8 cellular contexts compared by ENCODE assay signal in the genomic region with DNA sequence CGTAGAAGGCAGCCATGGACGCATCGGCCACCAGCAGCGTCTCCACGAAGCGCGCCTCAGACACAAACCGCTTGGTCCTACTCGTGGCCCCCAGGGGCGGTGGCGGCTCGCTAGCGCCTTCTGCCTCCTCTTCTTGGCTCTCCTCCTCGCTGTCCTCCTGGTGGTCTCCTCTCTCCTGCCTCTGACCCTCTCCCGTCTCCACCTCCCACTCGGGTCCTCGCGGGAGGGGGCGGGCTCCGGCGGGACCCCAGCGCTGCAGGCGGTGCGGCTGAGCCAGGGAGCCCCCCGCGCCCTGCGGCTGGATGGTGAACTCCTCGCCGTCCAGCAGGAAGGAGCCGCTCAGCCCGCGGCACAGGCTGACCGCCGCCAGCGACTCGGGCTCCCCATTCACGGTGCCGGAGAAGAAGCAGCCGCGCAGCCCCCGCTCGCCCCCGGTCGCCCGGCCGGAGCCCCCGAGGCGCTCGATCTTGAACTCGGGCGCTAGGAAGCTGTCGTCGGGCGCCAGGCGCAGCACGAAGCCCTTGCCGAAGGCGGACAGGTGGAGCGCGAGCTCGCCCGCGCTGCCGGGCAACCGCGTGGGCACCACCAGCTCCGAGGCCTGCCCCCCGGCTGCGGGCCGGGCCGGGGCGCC. TPM values are rescaled to one million over a fixed set of nuclear protein-coding genes. Genes with fewer than 3 reads are reported as not detected.
DNase-seq lines count a peak whose midpoint lies in the region; ATAC-seq, FAIRE-seq and TF ChIP-seq lines count a peak whose summit lies in the region.

No MANE protein-coding gene starts in this region.

- H3K27ac ChIP-seq in PC-3 (ENCODE audit: low read length) (no peak overlapping the region), pancreas (no peak overlapping the region)

- no peak for DNase-seq in D721Med (ENCODE audit: insufficient read length, low spot score)
- no peak for DNase-seq in PC-3
- DNase-seq in globus pallidus (ENCODE audit: low spot score): peak; percentile 60
- DNase-seq in pancreas: peak in 1 of 6 donors; percentile 71
- DNase-seq in SIG-M5 (lab: John Stamatoyannopoulos, UW): no peak
- no peak for DNase-seq in NCI-H1048 (lab: John Stamatoyannopoulos, UW)
- no peak for DNase-seq in stimulated activated CD4-positive, alpha-beta T cell treated with anti-CD3 and anti-CD28 coated beads, Interleukin-4, amount 100 ng/mL, for 24 hours
- DNase-seq in cerebellum (ENCODE audit: low spot score): no peak

- peaks cover 3% of the 10 kb centered on the region; the same call in 1 of the 2 replicates for H3K4me1 ChIP-seq in PC-3 (ENCODE audit: insufficient read depth, low read length)
- peaks cover 0 to 5% (median 4%) of the 10 kb centered on the region in 3 donors for H3K4me1 ChIP-seq in pancreas

- H3K4me3 ChIP-seq in PC-3 (ENCODE audit: low read length) (peak overlapping the region; percentile 43; the same call in 1 of the 2 replicates), pancreas (peak overlapping the region; percentile 3 to 43 (median 14))

- peaks cover 69% of the 10 kb centered on the region for H3K27me3 ChIP-seq in PC-3 (ENCODE audit: low read length)
- H3K27me3 ChIP-seq in pancreas: peaks cover 0 to 14% (median 7%) of the 10 kb centered on the region in 4 donors

- H3K9ac ChIP-seq in PC-3 (ENCODE audit: low read length): no peak overlapping the region

- ATAC-seq in PC-3 (no peak), pancreas (peak in 3 of 4 donors; percentile 19 to 55 (median 30))

- no peak overlapping the region for H2AFZ ChIP-seq in PC-3 (ENCODE audit: low read length)

- FAIRE-seq in D721Med (lab: Jason Lieb, UNC) (no peak), pancreas (lab: Jason Lieb, UNC) (no peak)

- no peaks in the 10 kb centered on the region for H3K9me2 ChIP-seq in PC-3 (replicated peaks; ENCODE audit: low read length)

- TF ChIP-seq CTCF in D721Med (IDR thresholded peaks at IDR 0.05; ENCODE audit: insufficient read depth, missing control alignments): peak; percentile 23
- TF ChIP-seq CTCF in PC-3 (conservative IDR thresholded peaks at IDR 0.05; ENCODE audit: low read depth, low read length): 0 out of 2 replicates have a peak, but pooled peaks have one; percentile 17
- TF ChIP-seq CTCF in pancreas (IDR thresholded peaks at IDR 0.05): no peak

- no peaks in the 10 kb centered on the region for H3K79me2 ChIP-seq in PC-3 (ENCODE audit: low read length)

- 1 to 2% methylated on average over 46 to 72 of the region's 72 CpGs for WGBS in pancreas, 2 donors

- no peaks in the 10 kb centered on the region for H3F3A ChIP-seq in PC-3 (ENCODE audit: low read length, unreplicated experiment)

- CTCF ChIA-PET in PC-3 (lab: Charles Lee): no interaction called here

- POLR2A ChIA-PET in PC-3 (lab: Charles Lee; ENCODE audit: unreplicated experiment): no interaction called here

- H3K9me3 ChIP-seq in PC-3 (ENCODE audit: low read length): no peaks in the 10 kb centered on the region
- H3K9me3 ChIP-seq in pancreas: peaks cover 0 to 2% (median 0%) of the 10 kb centered on the region in 4 donors

- no TSS peak for BruUV-seq in PC-3 (replicated peaks; lab: Mats Ljungman, UMichigan)

- no peaks in the 10 kb centered on the region for H4K20me1 ChIP-seq in PC-3 (ENCODE audit: low read length)

- H3K4me2 ChIP-seq in PC-3 (ENCODE audit: low read length): peak overlapping the region; percentile 68

- no peaks in the 10 kb centered on the region for H3K36me3 ChIP-seq in PC-3 (ENCODE audit: low read depth, low read length)
- H3K36me3 ChIP-seq in pancreas: no peaks in the 10 kb centered on the region

- intact Hi-C loops in PC-3 (cut with micrococcal nuclease) (no loop called here), pancreas (cut with DNase I) (loop anchor here in 1 of 3 donors (10.0 kb wide), 1 partner anchor 213 kb away; no protein-coding TSS in a partner anchor)

RNA-seq across cellular contexts. Expression of gene ADAMTS8, which starts 0.7 kb away (rescaled TPM):
- total RNA-seq in PC-3 (2014; rRNA removed) (0.12 TPM in 1 of 2 replicates, not detected in the other), pancreas (1 to 10 TPM in 2 of 6 donors, under 1 TPM in 3, not detected in 1; 0.04 to 1.6 (median 0.22) TPM), cerebellum (1.5 TPM)
- polyA plus RNA-seq in pancreas: under 1 TPM; 0.42 TPM

RNA-seq across cellular contexts. Expression of gene ADAMTS15, which starts 20.7 kb away (rescaled TPM):
- total RNA-seq in PC-3 (2014; rRNA removed): 16.8 and 21.7 TPM in 2 replicates
- total RNA-seq in pancreas: 1 to 10 TPM in 2 of 6 donors, under 1 TPM in 4; 0.14 to 1.2 (median 0.69) TPM
- polyA plus RNA-seq in pancreas: 1 to 10 TPM in 1 of 2 donors, under 1 TPM in 1; 0.63 to 1.2 TPM
- 7.3 TPM for total RNA-seq in cerebellum

Comparison
In these comparisons a context has a peak if more than half of its experiments do, and no peak if none do; other contexts are left out.
1. CTCF ChIP-seq: peak in D721Med (single experiment) and PC-3 (single experiment); none in pancreas (0 of 4).